8 cellular contexts compared by ENCODE assay signal in the genomic region with DNA sequence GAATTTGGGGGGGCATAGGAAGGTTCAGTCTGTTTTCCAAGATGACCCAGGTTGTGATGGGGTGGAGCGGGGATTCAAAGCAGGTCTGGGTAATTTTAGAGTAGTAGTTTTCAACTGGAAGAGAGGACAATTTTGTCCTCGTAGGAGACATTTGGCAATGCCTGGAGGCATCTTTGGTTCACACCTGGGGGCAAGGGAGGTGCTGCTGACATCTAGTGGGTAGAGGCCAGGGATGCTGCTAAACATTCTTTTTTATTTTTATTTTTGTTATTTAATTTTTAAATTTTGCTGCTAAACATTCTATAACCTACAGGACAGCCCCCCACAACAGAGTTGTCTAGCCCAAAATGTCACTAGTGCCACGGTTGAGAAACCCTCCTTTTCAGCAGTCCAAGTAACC. TPM values are rescaled to one million over a fixed set of nuclear protein-coding genes. Genes with fewer than 3 reads are reported as not detected.
DNase-seq lines count a peak whose midpoint lies in the region; ATAC-seq and TF ChIP-seq lines count a peak whose summit lies in the region.
"Had no signal": no experiment of that assay in that cellular context is flagged by ENCODE, and none has a peak within 500 bp of the region (broad histone marks: within the 10 kb centered on the region; RNA-seq: fewer than 3 reads in every experiment).

No MANE protein-coding gene starts in this region.

- no peak for ATAC-seq in psoas muscle
- no peak for ATAC-seq in GM21381 (IDR thresholded peaks at IDR 0.05; ENCODE audit: unreplicated experiment)

- DNase-seq in GM12864 (ENCODE audit: low read depth) = no peak
- DNase-seq in NCI-H69 (lab: John Stamatoyannopoulos, UW) = peak; percentile 8
- no peak for DNase-seq in psoas muscle
- DNase-seq in NCI-H2107 (lab: John Stamatoyannopoulos, UW) = no peak
- DNase-seq in anterior cingulate cortex (lab: John Stamatoyannopoulos, UW) = no peak
- DNase-seq: SIG-M5 had no signal

- WGBS in ectodermal cell, 2 experiments = 74 to 83% methylated on average over 3 of the region's 3 CpGs
- 52 to 70% (median 53%) methylated on average over 3 of the region's 3 CpGs for WGBS in psoas muscle, 3 donors

- H3K4me3 ChIP-seq in GM12864 (ENCODE audit: low read depth, low read length) = peak overlapping the region; percentile 77
- H3K4me3 ChIP-seq in ectodermal cell (ENCODE audit: insufficient read depth, low read depth, low read length) = peak overlapping the region; percentile 54
- H3K4me3 ChIP-seq in psoas muscle = peak overlapping the region; percentile 75

- H3K27me3 ChIP-seq in ectodermal cell (ENCODE audit: control insufficient read depth, insufficient read depth, low read length, poor library complexity, severe bottlenecking) = peaks cover 4% of the 10 kb centered on the region
- H3K27me3 ChIP-seq in psoas muscle (ENCODE audit: insufficient read depth in 3 of 3, low read length in 2 of 3) = peaks cover 0 to 5% (median 0%) of the 10 kb centered on the region in 3 donors

- H3K9me3 ChIP-seq in ectodermal cell (ENCODE audit: control insufficient read depth, low read length) (no peaks in the 10 kb centered on the region), psoas muscle (no peaks in the 10 kb centered on the region)

- TF ChIP-seq CTCF in GM12864 (IDR thresholded peaks at IDR 0.05; ENCODE audit: low read depth, low read length, missing control alignments) (peak; percentile 35), psoas muscle (IDR thresholded peaks at IDR 0.05) (no peak)

- intact Hi-C loops in psoas muscle (cut with DNase I) = no loop called here

- H3K36me3 ChIP-seq in ectodermal cell (ENCODE audit: control insufficient read depth, insufficient read depth, low read length) (no peaks in the 10 kb centered on the region), psoas muscle (ENCODE audit: insufficient read depth in 1 of 2, low read depth in 1 of 2) (no peaks in the 10 kb centered on the region)

- H3K27ac ChIP-seq in ectodermal cell (ENCODE audit: insufficient read depth, low read depth, low read length, poor library complexity, severe bottlenecking) (no peak overlapping the region), psoas muscle (peak overlapping the region; percentile 89)

- H3K4me1 ChIP-seq in ectodermal cell (ENCODE audit: control insufficient read depth, insufficient read depth, low read length) (peaks cover 5% of the 10 kb centered on the region), psoas muscle (peaks cover 24% of the 10 kb centered on the region)

RNA-seq across cellular contexts. Expression of a gene that starts 1.9 kb away (rescaled TPM):
- 20.9 TPM for polyA plus RNA-seq in ectodermal cell (2013, experiment 1 of 4)
- 23.8 TPM for polyA plus RNA-seq in ectodermal cell (2013, experiment 2 of 4)
- 21.4 TPM for polyA plus RNA-seq in ectodermal cell (2013, experiment 3 of 4)
- 23.6 TPM for polyA plus RNA-seq in ectodermal cell (2013, experiment 4 of 4)
- total RNA-seq in psoas muscle = 10 to 100 TPM; 13.2 to 15.3 (median 14.2) TPM
- polyA plus RNA-seq in psoas muscle = 10 to 100 TPM; 13.0 to 25.4 (median 22.8) TPM

RNA-seq across cellular contexts. Expression of a gene that starts 37.9 kb away (rescaled TPM):
- 4.7 TPM for polyA plus RNA-seq in ectodermal cell (2013, experiment 1 of 4)
- polyA plus RNA-seq in ectodermal cell (2013, experiment 2 of 4) = 3.6 TPM
- 2.5 TPM for polyA plus RNA-seq in ectodermal cell (2013, experiment 3 of 4)
- polyA plus RNA-seq in ectodermal cell (2013, experiment 4 of 4) = 4.3 TPM
- total RNA-seq in psoas muscle = 1 to 10 TPM; 3.5 to 5.2 (median 4.1) TPM
- polyA plus RNA-seq in psoas muscle = 1 to 10 TPM in 2 of 3 donors, under 1 TPM in 1; 0.95 to 2.5 (median 2.2) TPM

RNA-seq across cellular contexts. Expression of a gene that starts 43.6 kb away (rescaled TPM):
- polyA plus RNA-seq in ectodermal cell (2013, experiment 1 of 4) = 20.8 TPM
- 22.0 TPM for polyA plus RNA-seq in ectodermal cell (2013, experiment 2 of 4)
- polyA plus RNA-seq in ectodermal cell (2013, experiment 3 of 4) = 15.7 TPM
- polyA plus RNA-seq in ectodermal cell (2013, experiment 4 of 4) = 16.0 TPM
- total RNA-seq in psoas muscle = 1 to 10 TPM; 3.4 to 6.3 (median 5.0) TPM
- 1 to 10 TPM; 2.1 to 4.7 (median 3.9) TPM for polyA plus RNA-seq in psoas muscle

RNA-seq across cellular contexts. Expression of a gene that starts 43.7 kb away (rescaled TPM):
- polyA plus RNA-seq in ectodermal cell (2013, experiment 1 of 4) = 27.8 TPM
- 27.1 TPM for polyA plus RNA-seq in ectodermal cell (2013, experiment 2 of 4)
- 26.0 TPM for polyA plus RNA-seq in ectodermal cell (2013, experiment 3 of 4)
- 24.9 TPM for polyA plus RNA-seq in ectodermal cell (2013, experiment 4 of 4)
- 1 to 10 TPM; 7.2 to 8.2 (median 7.8) TPM for total RNA-seq in psoas muscle
- polyA plus RNA-seq in psoas muscle = 1 to 10 TPM; 3.3 to 9.5 (median 8.4) TPM
